ENCODE assay signal across 1 cellular context in the genomic region with DNA sequence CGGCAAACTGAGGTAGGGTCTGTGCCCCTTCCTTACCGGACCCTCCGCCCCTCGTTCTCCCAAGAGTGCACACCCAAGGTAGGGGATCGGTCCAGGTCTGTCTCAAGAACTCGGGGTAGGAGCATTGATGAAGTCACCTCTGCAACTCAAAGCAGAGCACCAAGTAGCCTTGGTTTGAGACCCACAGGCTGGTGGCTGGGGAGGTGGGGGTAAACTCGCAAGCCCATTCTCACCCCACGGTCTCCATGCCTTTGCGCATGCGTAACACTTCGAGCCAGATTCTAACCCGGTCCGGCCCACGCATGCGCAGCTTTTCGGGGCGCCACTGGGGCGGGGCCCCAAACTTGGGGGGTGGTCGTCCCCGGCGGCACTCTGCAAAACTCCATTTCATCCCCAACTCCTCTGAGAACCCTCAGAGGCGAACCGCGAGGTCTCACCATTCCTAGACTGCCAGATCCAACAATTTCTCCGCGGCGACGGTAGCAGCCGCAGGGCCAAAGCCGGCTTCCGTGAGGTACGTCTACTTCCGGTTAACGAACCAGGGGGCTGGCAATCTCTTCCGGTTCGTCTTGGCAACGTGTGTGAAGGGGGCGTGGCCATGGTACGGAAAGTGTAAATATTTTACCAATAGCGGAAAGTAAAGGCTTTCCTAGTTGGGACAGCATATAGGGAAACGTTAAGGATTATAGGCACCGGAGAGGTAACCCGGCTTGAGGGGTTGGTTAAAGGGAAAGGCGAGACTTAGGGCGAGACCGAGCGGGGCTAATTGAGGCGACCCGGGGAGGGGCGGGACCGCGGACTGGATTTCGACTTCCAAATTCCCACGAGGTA.
A peak's percentile ranks its signal among the peaks of the same experiment; 100 is the strongest.
TF ChIP-seq lines count a peak whose summit lies in the region.

A gene with protein sequence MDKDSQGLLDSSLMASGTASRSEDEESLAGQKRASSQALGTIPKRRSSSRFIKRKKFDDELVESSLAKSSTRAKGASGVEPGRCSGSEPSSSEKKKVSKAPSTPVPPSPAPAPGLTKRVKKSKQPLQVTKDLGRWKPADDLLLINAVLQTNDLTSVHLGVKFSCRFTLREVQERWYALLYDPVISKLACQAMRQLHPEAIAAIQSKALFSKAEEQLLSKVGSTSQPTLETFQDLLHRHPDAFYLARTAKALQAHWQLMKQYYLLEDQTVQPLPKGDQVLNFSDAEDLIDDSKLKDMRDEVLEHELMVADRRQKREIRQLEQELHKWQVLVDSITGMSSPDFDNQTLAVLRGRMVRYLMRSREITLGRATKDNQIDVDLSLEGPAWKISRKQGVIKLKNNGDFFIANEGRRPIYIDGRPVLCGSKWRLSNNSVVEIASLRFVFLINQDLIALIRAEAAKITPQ (minus strand): TSS at position 532 of the 831 bp plus-strand sequence. CDS start 1,411 bp downstream, outside the sequence.

TF ChIP-seq in HepG2, 621 proteins besides CTCF, POLR2A, EP300 and RAD21 (continued from another document and continues in another):
- TF ChIP-seq ZNF639 (CRISPR knock-in tag; conservative IDR thresholded peaks at IDR 0.05) (peak; percentile 81; the same call in 1 of the 2 replicates), ZNF224 (CRISPR knock-in tag; IDR thresholded peaks at IDR 0.05) (peak; percentile 34; the same call in 1 of the 2 replicates), ZFX (CRISPR knock-in tag; IDR thresholded peaks at IDR 0.05; ENCODE audit: low read depth) (peak; percentile 94), NFRKB (IDR thresholded peaks at IDR 0.05) (no peak), SPEN (CRISPR knock-in tag; IDR thresholded peaks at IDR 0.05; ENCODE audit: low read depth) (peak; percentile 68; the same call in 1 of the 2 replicates), ZNF350 (CRISPR knock-in tag; IDR thresholded peaks at IDR 0.05; ENCODE audit: borderline replicate concordance, low read depth) (peak; percentile 92), TAF1 (CRISPR knock-in tag; IDR thresholded peaks at IDR 0.05) (peak; percentile 83), SP2 (CRISPR knock-in tag; IDR thresholded peaks at IDR 0.05) (peak; percentile 64), ZNF629 (CRISPR knock-in tag; conservative IDR thresholded peaks at IDR 0.05) (peak; percentile 21; the same call in 1 of the 2 replicates), PHF8 (CRISPR knock-in tag; IDR thresholded peaks at IDR 0.05) (peak; percentile 99), ZNF614 (CRISPR knock-in tag; IDR thresholded peaks at IDR 0.05; ENCODE audit: borderline replicate concordance) (no peak; the same call in 1 of the 2 replicates), JUNB (CRISPR knock-in tag; IDR thresholded peaks at IDR 0.05; ENCODE audit: borderline replicate concordance) (no peak), HNRNPL (IDR thresholded peaks at IDR 0.05; ENCODE audit: low read depth, low read length) (no peak), ZNF891 (CRISPR knock-in tag; IDR thresholded peaks at IDR 0.05) (peak; percentile 73; the same call in 1 of the 2 replicates), GABPB1 (CRISPR knock-in tag; IDR thresholded peaks at IDR 0.05) (peak; percentile 98), ZNF235 (CRISPR knock-in tag; IDR thresholded peaks at IDR 0.05; ENCODE audit: borderline replicate concordance) (0 out of 2 replicates have a peak, but pooled peaks have one; percentile 57), HIVEP1 (CRISPR knock-in tag; IDR thresholded peaks at IDR 0.05) (peak; percentile 53; the same call in 1 of the 2 replicates), ZNF746 (CRISPR knock-in tag; IDR thresholded peaks at IDR 0.05) (0 out of 2 replicates have a peak, but pooled peaks have one; percentile 62), HNRNPLL (IDR thresholded peaks at IDR 0.05; ENCODE audit: low read depth, low read length, poor library complexity, severe bottlenecking) (peak; percentile 33), ZNF264 (CRISPR knock-in tag; IDR thresholded peaks at IDR 0.05) (peak; percentile 30; the same call in 1 of the 2 replicates), NONO (IDR thresholded peaks at IDR 0.05) (no peak), NONO (CRISPR knock-in tag; conservative IDR thresholded peaks at IDR 0.05) (peak; percentile 63; the same call in 1 of the 2 replicates), NAIF1 (CRISPR knock-in tag; IDR thresholded peaks at IDR 0.05; ENCODE audit: borderline replicate concordance) (peak; percentile 58), ZFY (CRISPR knock-in tag; IDR thresholded peaks at IDR 0.05) (peak; percentile 95), KAT7 (CRISPR knock-in tag; IDR thresholded peaks at IDR 0.05; ENCODE audit: borderline replicate concordance) (no peak), SP5 (CRISPR knock-in tag; IDR thresholded peaks at IDR 0.05; ENCODE audit: borderline replicate concordance, low read depth) (peak; percentile 78; the same call in 1 of the 2 replicates), ATF3 (CRISPR knock-in tag; IDR thresholded peaks at IDR 0.05) (0 out of 2 replicates have a peak, but pooled peaks have one; percentile 9), ZNF558 (CRISPR knock-in tag; IDR thresholded peaks at IDR 0.05; ENCODE audit: borderline replicate concordance) (peak; percentile 73; the same call in 1 of the 2 replicates), MED1 (CRISPR knock-in tag; IDR thresholded peaks at IDR 0.05) (peak; percentile 56), JUN (CRISPR knock-in tag; IDR thresholded peaks at IDR 0.05) (no peak), HOXA3 (CRISPR knock-in tag; IDR thresholded peaks at IDR 0.05) (peak; percentile 57; the same call in 1 of the 2 replicates), ZMYM4 (CRISPR knock-in tag; IDR thresholded peaks at IDR 0.05) (0 out of 2 replicates have a peak, but pooled peaks have one; percentile 42), POLR2AphosphoS2 (IDR thresholded peaks at IDR 0.05; ENCODE audit: low read depth, low read length) (peak; percentile 63; the same call in 1 of the 2 replicates), TBX2 (CRISPR knock-in tag; IDR thresholded peaks at IDR 0.05; ENCODE audit: borderline replicate concordance) (peak; percentile 71), ZBTB38 (CRISPR knock-in tag; IDR thresholded peaks at IDR 0.05) (peak; percentile 65; the same call in 1 of the 2 replicates)
- TF ChIP-seq, protein P1, sequence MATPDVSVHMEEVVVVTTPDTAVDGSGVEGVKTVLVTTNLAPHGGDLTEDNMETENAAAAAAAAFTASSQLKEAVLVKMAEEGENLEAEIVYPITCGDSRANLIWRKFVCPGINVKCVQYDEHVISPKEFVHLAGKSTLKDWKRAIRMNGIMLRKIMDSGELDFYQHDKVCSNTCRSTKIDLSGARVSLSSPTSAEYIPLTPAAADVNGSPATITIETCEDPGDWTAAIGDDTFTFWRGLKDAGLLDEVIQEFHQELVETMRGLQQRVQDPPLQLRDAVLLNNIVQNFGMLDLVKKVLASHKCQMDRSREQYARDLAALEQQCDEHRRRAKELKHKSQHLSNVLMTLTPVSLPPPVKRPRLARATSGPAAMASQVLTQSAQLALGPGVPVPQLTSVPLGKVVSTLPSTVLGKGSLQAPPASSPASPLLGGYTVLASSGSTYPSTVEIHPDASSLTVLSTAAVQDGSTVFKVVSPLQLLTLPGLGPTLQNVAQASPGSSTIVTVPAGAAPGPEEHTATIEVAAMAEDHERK (CRISPR knock-in tag; IDR thresholded peaks at IDR 0.05; ENCODE audit: low read depth), result peak; percentile 46; the same call in 1 of the 2 replicates
- TF ChIP-seq, protein P2, sequence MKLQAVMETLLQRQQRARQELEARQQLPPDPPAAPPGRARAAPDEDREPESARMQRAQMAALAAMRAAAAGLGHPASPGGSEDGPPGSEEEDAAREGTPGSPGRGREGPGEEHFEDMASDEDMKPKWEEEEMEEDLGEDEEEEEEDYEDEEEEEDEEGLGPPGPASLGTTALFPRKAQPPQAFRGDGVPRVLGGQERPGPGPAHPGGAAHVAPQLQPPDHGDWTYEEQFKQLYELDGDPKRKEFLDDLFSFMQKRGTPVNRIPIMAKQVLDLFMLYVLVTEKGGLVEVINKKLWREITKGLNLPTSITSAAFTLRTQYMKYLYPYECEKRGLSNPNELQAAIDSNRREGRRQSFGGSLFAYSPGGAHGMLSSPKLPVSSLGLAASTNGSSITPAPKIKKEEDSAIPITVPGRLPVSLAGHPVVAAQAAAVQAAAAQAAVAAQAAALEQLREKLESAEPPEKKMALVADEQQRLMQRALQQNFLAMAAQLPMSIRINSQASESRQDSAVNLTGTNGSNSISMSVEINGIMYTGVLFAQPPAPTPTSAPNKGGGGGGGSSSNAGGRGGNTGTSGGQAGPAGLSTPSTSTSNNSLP (IDR thresholded peaks at IDR 0.05; ENCODE audit: low read depth, low read length), result 0 out of 2 replicates have a peak, but pooled peaks have one; percentile 19
- TF ChIP-seq, protein P3, sequence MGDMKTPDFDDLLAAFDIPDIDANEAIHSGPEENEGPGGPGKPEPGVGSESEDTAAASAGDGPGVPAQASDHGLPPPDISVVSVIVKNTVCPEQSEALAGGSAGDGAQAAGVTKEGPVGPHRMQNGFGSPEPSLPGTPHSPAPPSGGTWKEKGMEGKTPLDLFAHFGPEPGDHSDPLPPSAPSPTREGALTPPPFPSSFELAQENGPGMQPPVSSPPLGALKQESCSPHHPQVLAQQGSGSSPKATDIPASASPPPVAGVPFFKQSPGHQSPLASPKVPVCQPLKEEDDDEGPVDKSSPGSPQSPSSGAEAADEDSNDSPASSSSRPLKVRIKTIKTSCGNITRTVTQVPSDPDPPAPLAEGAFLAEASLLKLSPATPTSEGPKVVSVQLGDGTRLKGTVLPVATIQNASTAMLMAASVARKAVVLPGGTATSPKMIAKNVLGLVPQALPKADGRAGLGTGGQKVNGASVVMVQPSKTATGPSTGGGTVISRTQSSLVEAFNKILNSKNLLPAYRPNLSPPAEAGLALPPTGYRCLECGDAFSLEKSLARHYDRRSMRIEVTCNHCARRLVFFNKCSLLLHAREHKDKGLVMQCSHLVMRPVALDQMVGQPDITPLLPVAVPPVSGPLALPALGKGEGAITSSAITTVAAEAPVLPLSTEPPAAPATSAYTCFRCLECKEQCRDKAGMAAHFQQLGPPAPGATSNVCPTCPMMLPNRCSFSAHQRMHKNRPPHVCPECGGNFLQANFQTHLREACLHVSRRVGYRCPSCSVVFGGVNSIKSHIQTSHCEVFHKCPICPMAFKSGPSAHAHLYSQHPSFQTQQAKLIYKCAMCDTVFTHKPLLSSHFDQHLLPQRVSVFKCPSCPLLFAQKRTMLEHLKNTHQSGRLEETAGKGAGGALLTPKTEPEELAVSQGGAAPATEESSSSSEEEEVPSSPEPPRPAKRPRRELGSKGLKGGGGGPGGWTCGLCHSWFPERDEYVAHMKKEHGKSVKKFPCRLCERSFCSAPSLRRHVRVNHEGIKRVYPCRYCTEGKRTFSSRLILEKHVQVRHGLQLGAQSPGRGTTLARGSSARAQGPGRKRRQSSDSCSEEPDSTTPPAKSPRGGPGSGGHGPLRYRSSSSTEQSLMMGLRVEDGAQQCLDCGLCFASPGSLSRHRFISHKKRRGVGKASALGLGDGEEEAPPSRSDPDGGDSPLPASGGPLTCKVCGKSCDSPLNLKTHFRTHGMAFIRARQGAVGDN (CRISPR knock-in tag; IDR thresholded peaks at IDR 0.05), result peak; percentile 89
- TF ChIP-seq, protein P4, sequence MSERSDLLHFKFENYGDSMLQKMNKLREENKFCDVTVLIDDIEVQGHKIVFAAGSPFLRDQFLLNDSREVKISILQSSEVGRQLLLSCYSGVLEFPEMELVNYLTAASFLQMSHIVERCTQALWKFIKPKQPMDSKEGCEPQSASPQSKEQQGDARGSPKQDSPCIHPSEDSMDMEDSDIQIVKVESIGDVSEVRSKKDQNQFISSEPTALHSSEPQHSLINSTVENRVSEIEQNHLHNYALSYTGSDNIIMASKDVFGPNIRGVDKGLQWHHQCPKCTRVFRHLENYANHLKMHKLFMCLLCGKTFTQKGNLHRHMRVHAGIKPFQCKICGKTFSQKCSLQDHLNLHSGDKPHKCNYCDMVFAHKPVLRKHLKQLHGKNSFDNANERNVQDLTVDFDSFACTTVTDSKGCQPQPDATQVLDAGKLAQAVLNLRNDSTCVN (CRISPR knock-in tag; IDR thresholded peaks at IDR 0.05; ENCODE audit: borderline replicate concordance), result peak; percentile 58
- TF ChIP-seq, protein P5, sequence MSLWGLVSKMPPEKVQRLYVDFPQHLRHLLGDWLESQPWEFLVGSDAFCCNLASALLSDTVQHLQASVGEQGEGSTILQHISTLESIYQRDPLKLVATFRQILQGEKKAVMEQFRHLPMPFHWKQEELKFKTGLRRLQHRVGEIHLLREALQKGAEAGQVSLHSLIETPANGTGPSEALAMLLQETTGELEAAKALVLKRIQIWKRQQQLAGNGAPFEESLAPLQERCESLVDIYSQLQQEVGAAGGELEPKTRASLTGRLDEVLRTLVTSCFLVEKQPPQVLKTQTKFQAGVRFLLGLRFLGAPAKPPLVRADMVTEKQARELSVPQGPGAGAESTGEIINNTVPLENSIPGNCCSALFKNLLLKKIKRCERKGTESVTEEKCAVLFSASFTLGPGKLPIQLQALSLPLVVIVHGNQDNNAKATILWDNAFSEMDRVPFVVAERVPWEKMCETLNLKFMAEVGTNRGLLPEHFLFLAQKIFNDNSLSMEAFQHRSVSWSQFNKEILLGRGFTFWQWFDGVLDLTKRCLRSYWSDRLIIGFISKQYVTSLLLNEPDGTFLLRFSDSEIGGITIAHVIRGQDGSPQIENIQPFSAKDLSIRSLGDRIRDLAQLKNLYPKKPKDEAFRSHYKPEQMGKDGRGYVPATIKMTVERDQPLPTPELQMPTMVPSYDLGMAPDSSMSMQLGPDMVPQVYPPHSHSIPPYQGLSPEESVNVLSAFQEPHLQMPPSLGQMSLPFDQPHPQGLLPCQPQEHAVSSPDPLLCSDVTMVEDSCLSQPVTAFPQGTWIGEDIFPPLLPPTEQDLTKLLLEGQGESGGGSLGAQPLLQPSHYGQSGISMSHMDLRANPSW (CRISPR knock-in tag; IDR thresholded peaks at IDR 0.05; ENCODE audit: borderline replicate concordance), result peak; percentile 95; the same call in 1 of the 2 replicates
- TF ChIP-seq, protein P6, sequence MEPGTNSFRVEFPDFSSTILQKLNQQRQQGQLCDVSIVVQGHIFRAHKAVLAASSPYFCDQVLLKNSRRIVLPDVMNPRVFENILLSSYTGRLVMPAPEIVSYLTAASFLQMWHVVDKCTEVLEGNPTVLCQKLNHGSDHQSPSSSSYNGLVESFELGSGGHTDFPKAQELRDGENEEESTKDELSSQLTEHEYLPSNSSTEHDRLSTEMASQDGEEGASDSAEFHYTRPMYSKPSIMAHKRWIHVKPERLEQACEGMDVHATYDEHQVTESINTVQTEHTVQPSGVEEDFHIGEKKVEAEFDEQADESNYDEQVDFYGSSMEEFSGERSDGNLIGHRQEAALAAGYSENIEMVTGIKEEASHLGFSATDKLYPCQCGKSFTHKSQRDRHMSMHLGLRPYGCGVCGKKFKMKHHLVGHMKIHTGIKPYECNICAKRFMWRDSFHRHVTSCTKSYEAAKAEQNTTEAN (CRISPR knock-in tag; conservative IDR thresholded peaks at IDR 0.05), result no peak
